In genomic region chr20:48744515-48744914, GRCh38 we compare ENCODE assay signal across 16 cellular contexts.
DNase-seq lines count a peak whose midpoint lies in the region; ATAC-seq and TF ChIP-seq lines count a peak whose summit lies in the region.
"Had no signal": no experiment of that assay in that cellular context is flagged by ENCODE, and none has a peak within 500 bp of the region (broad histone marks: within the 10 kb centered on the region; RNA-seq: fewer than 3 reads in every experiment).

No MANE protein-coding gene starts in this region.

- no peak overlapping the region for H3K4me3 ChIP-seq in dorsolateral prefrontal cortex
- no peak overlapping the region for H3K4me3 ChIP-seq in neuronal stem cell (ENCODE audit: low read length in 2 of 2)
- H3K4me3 ChIP-seq: A549 had no signal

- H3K4ac ChIP-seq in neuronal stem cell (ENCODE audit: low read length) = no peak overlapping the region

- peak overlapping the region; percentile 82 for H3K27ac Mint-ChIP-seq in activated T-helper 17 cell treated with anti-CD3 and anti-CD28 coated beads, Interleukin-2, amount 50 U/mL, for 72 hours
- peak overlapping the region; percentile 59 to 75 for H3K27ac Mint-ChIP-seq in natural killer cell treated with Interleukin-12 subunit alpha and Interleukin-12 subunit beta and Interleukin-15 and Interleukin-18, amount 100 ng/mL, for 72 hours
- H3K27ac Mint-ChIP-seq: CD8-positive, alpha-beta T cell had no signal

- intact Hi-C loops in dorsolateral prefrontal cortex (cut with DNase I) = loop anchor here in 1 of 2 donors (10.0 kb wide), 1 partner anchor 50 kb away; no protein-coding TSS in a partner anchor

- no peak overlapping the region for H4K8ac ChIP-seq in neuronal stem cell (ENCODE audit: low read depth, low read length)

- no peak overlapping the region for H2BK15ac ChIP-seq in neuronal stem cell (ENCODE audit: low read length)

- TF ChIP-seq CTCF in dorsolateral prefrontal cortex (IDR thresholded peaks at IDR 0.05 in 54 of 56, conservative IDR thresholded peaks at IDR 0.05 in 2 of 56; ENCODE audit: low read depth in 1 of 56, partially characterized antibody in 56 of 56) = no peak

- DNase-seq in dorsolateral prefrontal cortex (no peak), OCI-M2 (lab: John Stamatoyannopoulos, UW; ENCODE audit: unreplicated experiment) (no peak), neuronal stem cell (ENCODE audit: low spot score) (no peak)
- DNase-seq in natural killer cell treated with Interleukin-12 subunit alpha and Interleukin-12 subunit beta and Interleukin-15 and Interleukin-18, amount 100 ng/mL, for 72 hours (ENCODE audit: low spot score) = no peak
- DNase-seq: BE2C; CD8-positive, alpha-beta T cell; COR-L47; DMS53; GOT3; H9 had no signal

- H3K4me1 ChIP-seq in neuronal stem cell (ENCODE audit: control insufficient read depth in 2 of 2, insufficient read depth in 1 of 2, low read depth in 1 of 2, low read length in 2 of 2) = peaks cover 2 to 9% of the 10 kb centered on the region in 2 donors
- H3K4me1 ChIP-seq: A549, BE2C had no signal

- H3K9me3 ChIP-seq in neuronal stem cell (replicated peaks in 1 of 2; ENCODE audit: control insufficient read depth in 2 of 2, insufficient read depth in 1 of 2, low read depth in 1 of 2, low read length in 2 of 2) = no peaks in the 10 kb centered on the region
- H3K9me3 ChIP-seq: A549, BE2C had no signal

- H2BK5ac ChIP-seq in neuronal stem cell (ENCODE audit: low read length) = no peak overlapping the region

- WGBS in neuronal stem cell (ENCODE audit: extremely low coverage in 2 of 2, insufficient read length in 2 of 2, insufficient replicate concordance in 1 of 2), 2 donors = no CpG with 5 or more reads among the region's 6 CpGs

- no peak overlapping the region for H4K91ac ChIP-seq in neuronal stem cell (ENCODE audit: low read depth, low read length, poor library complexity)

- peaks cover 2% of the 10 kb centered on the region for H3K79me1 ChIP-seq in neuronal stem cell (ENCODE audit: low read depth, low read length)

- H3K27me3 ChIP-seq in dorsolateral prefrontal cortex (no peaks in the 10 kb centered on the region), neuronal stem cell (ENCODE audit: control insufficient read depth in 3 of 3, insufficient read depth in 3 of 3, low read depth in 1 of 3, low read length in 3 of 3) (peaks cover 0 to 14% (median 0%) of the 10 kb centered on the region in 3 experiments)
- H3K27me3 ChIP-seq: BE2C had no signal

- ATAC-seq in activated T-helper 17 cell treated with anti-CD3 and anti-CD28 coated beads, Interleukin-2, amount 50 U/mL, for 72 hours (replicated peaks) = no peak
- ATAC-seq in natural killer cell treated with Interleukin-12 subunit alpha and Interleukin-12 subunit beta and Interleukin-15 and Interleukin-18, amount 100 ng/mL, for 72 hours = no peak
- ATAC-seq in GM21360 (IDR thresholded peaks at IDR 0.05; ENCODE audit: unreplicated experiment) = no peak
- no peak for ATAC-seq in HG02571 (IDR thresholded peaks at IDR 0.05; ENCODE audit: unreplicated experiment)
- ATAC-seq: A549; CD8-positive, alpha-beta T cell; HepG2 had no signal

- no peak overlapping the region for H2BK120ac ChIP-seq in neuronal stem cell (ENCODE audit: low read depth, low read length)

- no peaks in the 10 kb centered on the region for H3K27me3 Mint-ChIP-seq in activated T-helper 17 cell treated with anti-CD3 and anti-CD28 coated beads, Interleukin-2, amount 50 U/mL, for 72 hours
- no peaks in the 10 kb centered on the region for H3K27me3 Mint-ChIP-seq in natural killer cell treated with Interleukin-12 subunit alpha and Interleukin-12 subunit beta and Interleukin-15 and Interleukin-18, amount 100 ng/mL, for 72 hours

- H3K23ac ChIP-seq in neuronal stem cell (ENCODE audit: low read depth, low read length, poor library complexity) = no peak overlapping the region

- H3K36me3 ChIP-seq in neuronal stem cell (replicated peaks in 1 of 2; ENCODE audit: control insufficient read depth in 2 of 2, insufficient read depth in 2 of 2, low read length in 2 of 2) = peaks cover 6 to 78% of the 10 kb centered on the region in 2 donors
- H3K36me3 ChIP-seq: BE2C had no signal

- no peak overlapping the region for H3K14ac ChIP-seq in neuronal stem cell (ENCODE audit: low read length)

- no peak overlapping the region for H2AFZ ChIP-seq in neuronal stem cell (ENCODE audit: low read length)

- H3K27ac ChIP-seq in dorsolateral prefrontal cortex (peak overlapping the region in 52 of 59 donors; percentile 32 to 100 (median 82)), neuronal stem cell (replicated peaks; ENCODE audit: low read length) (no peak overlapping the region)
- H3K27ac ChIP-seq: A549 had no signal

- H2AK5ac ChIP-seq in neuronal stem cell (ENCODE audit: low read depth, low read length) = no peak overlapping the region

- H3K4me3 Mint-ChIP-seq in activated T-helper 17 cell treated with anti-CD3 and anti-CD28 coated beads, Interleukin-2, amount 50 U/mL, for 72 hours = no peak overlapping the region
- H3K4me3 Mint-ChIP-seq in natural killer cell treated with Interleukin-12 subunit alpha and Interleukin-12 subunit beta and Interleukin-15 and Interleukin-18, amount 100 ng/mL, for 72 hours = no peak overlapping the region
- H3K4me3 Mint-ChIP-seq: CD14-positive monocyte; CD8-positive, alpha-beta T cell; H9 had no signal

- peaks cover 46% of the 10 kb centered on the region for H3K4me1 Mint-ChIP-seq in activated T-helper 17 cell treated with anti-CD3 and anti-CD28 coated beads, Interleukin-2, amount 50 U/mL, for 72 hours
- H3K4me1 Mint-ChIP-seq in natural killer cell treated with Interleukin-12 subunit alpha and Interleukin-12 subunit beta and Interleukin-15 and Interleukin-18, amount 100 ng/mL, for 72 hours (ENCODE audit: low read depth in 2 of 2) = peaks cover 47 to 54% of the 10 kb centered on the region in 2 donors

- H3K36me3 Mint-ChIP-seq in activated T-helper 17 cell treated with anti-CD3 and anti-CD28 coated beads, Interleukin-2, amount 50 U/mL, for 72 hours (ENCODE audit: low read depth) = peaks cover 87% of the 10 kb centered on the region
- peaks cover 18% of the 10 kb centered on the region for H3K36me3 Mint-ChIP-seq in natural killer cell treated with Interleukin-12 subunit alpha and Interleukin-12 subunit beta and Interleukin-15 and Interleukin-18, amount 100 ng/mL, for 72 hours

- no peak overlapping the region for H3K9ac ChIP-seq in neuronal stem cell (ENCODE audit: low read depth, low read length, poor library complexity)

- no peak overlapping the region for H3K18ac ChIP-seq in neuronal stem cell (ENCODE audit: low read length)

- no peak overlapping the region for H3K4me2 ChIP-seq in neuronal stem cell (ENCODE audit: insufficient read depth, low read length, poor library complexity, severe bottlenecking)
- H3K4me2 ChIP-seq: A549 had no signal

- H2BK12ac ChIP-seq in neuronal stem cell (ENCODE audit: low read length) = no peak overlapping the region

- no peaks in the 10 kb centered on the region for H3K9me3 Mint-ChIP-seq in activated T-helper 17 cell treated with anti-CD3 and anti-CD28 coated beads, Interleukin-2, amount 50 U/mL, for 72 hours
- no peaks in the 10 kb centered on the region for H3K9me3 Mint-ChIP-seq in natural killer cell treated with Interleukin-12 subunit alpha and Interleukin-12 subunit beta and Interleukin-15 and Interleukin-18, amount 100 ng/mL, for 72 hours
- H3K9me3 Mint-ChIP-seq: CD14-positive monocyte; CD8-positive, alpha-beta T cell; H9 had no signal
